In the genomic region with DNA sequence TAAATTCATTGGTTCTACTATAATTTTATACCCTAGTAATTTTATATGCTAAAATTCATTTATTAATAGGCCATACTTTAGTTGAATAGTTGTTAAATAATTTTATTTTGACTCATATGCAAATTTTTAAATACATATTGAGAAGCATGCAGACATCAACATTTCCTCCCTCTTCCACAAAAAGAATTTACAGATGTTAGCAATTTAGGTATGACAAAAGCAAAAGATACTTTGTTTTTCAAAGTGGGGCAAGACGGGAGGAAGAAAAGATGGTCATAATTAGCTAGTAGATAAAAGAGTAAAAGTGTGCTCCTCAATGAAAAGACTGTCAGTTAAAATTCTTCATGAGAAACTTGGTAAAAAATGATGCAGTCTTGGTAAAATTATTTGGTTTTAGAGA, we compare ENCODE assay signal across 17 cellular contexts.
A peak's percentile ranks its signal among the peaks of the same experiment; 100 is the strongest.
DNase-seq lines count a peak whose midpoint lies in the region; ATAC-seq, FAIRE-seq and TF ChIP-seq lines count a peak whose summit lies in the region.
"Had no signal": no experiment of that assay in that cellular context is flagged by ENCODE, and none has a peak within 500 bp of the region (broad histone marks: within the 10 kb centered on the region; RNA-seq: fewer than 3 reads in every experiment).

No MANE protein-coding gene starts in this region.

- H3K27ac Mint-ChIP-seq in activated CD8-positive, alpha-beta memory T cell treated with anti-CD3 and anti-CD28 coated beads, Interleukin-2, amount 10 ng/mL, durations not matched to agents 7 days and 5 days: no peak overlapping the region
- H3K27ac Mint-ChIP-seq: CD14-positive monocyte; CD4-positive, alpha-beta memory T cell had no signal

- CTCF ChIA-PET in activated CD8-positive, alpha-beta memory T cell treated with anti-CD3 and anti-CD28 coated beads, Interleukin-2, amount 10 ng/mL, durations not matched to agents 7 days and 5 days (lab: Charles Lee): no interaction called here

- no peaks in the 10 kb centered on the region for H3K36me3 ChIP-seq in right atrium auricular region
- H3K36me3 ChIP-seq: BLaER1 had no signal

- H3K27me3 Mint-ChIP-seq in activated CD8-positive, alpha-beta memory T cell treated with anti-CD3 and anti-CD28 coated beads, Interleukin-2, amount 10 ng/mL, durations not matched to agents 7 days and 5 days: no peaks in the 10 kb centered on the region
- H3K27me3 Mint-ChIP-seq: CD4-positive, alpha-beta memory T cell had no signal

- no peak for ATAC-seq in activated CD8-positive, alpha-beta memory T cell treated with anti-CD3 and anti-CD28 coated beads, Interleukin-2, amount 10 ng/mL, durations not matched to agents 7 days and 5 days

- peaks cover 4% of the 10 kb centered on the region for H3K36me3 Mint-ChIP-seq in activated CD8-positive, alpha-beta memory T cell treated with anti-CD3 and anti-CD28 coated beads, Interleukin-2, amount 10 ng/mL, durations not matched to agents 7 days and 5 days

- peak; percentile 79 for FAIRE-seq in endometrium (lab: Jason Lieb, UNC)
- FAIRE-seq: GM19239, H1 had no signal

- peaks cover 7% of the 10 kb centered on the region for H3K4me1 Mint-ChIP-seq in activated CD8-positive, alpha-beta memory T cell treated with anti-CD3 and anti-CD28 coated beads, Interleukin-2, amount 10 ng/mL, durations not matched to agents 7 days and 5 days

- H3K9me3 Mint-ChIP-seq in activated CD8-positive, alpha-beta memory T cell treated with anti-CD3 and anti-CD28 coated beads, Interleukin-2, amount 10 ng/mL, durations not matched to agents 7 days and 5 days (ENCODE audit: low read depth): no peaks in the 10 kb centered on the region
- H3K9me3 Mint-ChIP-seq: CD14-positive monocyte; CD4-positive, alpha-beta memory T cell; H9 had no signal

- no peak overlapping the region for H3K27ac ChIP-seq in right atrium auricular region
- H3K27ac ChIP-seq: BLaER1 had no signal

- H3K4me3 Mint-ChIP-seq in activated CD8-positive, alpha-beta memory T cell treated with anti-CD3 and anti-CD28 coated beads, Interleukin-2, amount 10 ng/mL, durations not matched to agents 7 days and 5 days: no peak overlapping the region
- H3K4me3 Mint-ChIP-seq: CD14-positive monocyte; CD4-positive, alpha-beta memory T cell; H9 had no signal

- peaks cover 0 to 9% of the 10 kb centered on the region in 2 donors for H3K4me1 ChIP-seq in right atrium auricular region

- TF ChIP-seq CTCF in AG10803 (conservative IDR thresholded peaks at IDR 0.05; ENCODE audit: low read length): no peak
- no peak for TF ChIP-seq CTCF in right atrium auricular region (IDR thresholded peaks at IDR 0.05)

- peak; percentile 61 for DNase-seq in AG10803 (ENCODE audit: low read depth)
- peak; percentile 17 for DNase-seq in fibroblast of peridontal ligament (ENCODE audit: extremely low read depth)
- DNase-seq in activated CD8-positive, alpha-beta memory T cell treated with anti-CD3 and anti-CD28 coated beads, Interleukin-2, amount 10 ng/mL, durations not matched to agents 7 days and 5 days: no peak
- no peak for DNase-seq in HPDE6-E6E7 (ENCODE audit: extremely low spot score)
- DNase-seq in right atrium auricular region (ENCODE audit: low spot score): no peak
- DNase-seq: ACHN; CD4-positive, alpha-beta memory T cell; DMS153; DMS79; GF-D8; H9; KG1 had no signal

- H3K27me3 ChIP-seq in right atrium auricular region: no peaks in the 10 kb centered on the region
- H3K27me3 ChIP-seq: BLaER1 had no signal

- H3K4me3 ChIP-seq in AG10803 (ENCODE audit: low read length) (no peak overlapping the region), right atrium auricular region (no peak overlapping the region)
- H3K4me3 ChIP-seq: BLaER1 had no signal

- no peaks in the 10 kb centered on the region for H3K9me3 ChIP-seq in right atrium auricular region
- H3K9me3 ChIP-seq: BLaER1 had no signal

Comparison
In these comparisons a context has a peak if more than half of its experiments do, and no peak if none do; other contexts are left out.
1. DNase-seq: peak in AG10803 (single experiment) and fibroblast of peridontal ligament (single experiment); none in activated CD8-positive, alpha-beta memory T cell treated with anti-CD3 and anti-CD28 coated beads, Interleukin-2, amount 10 ng/mL, durations not matched to agents 7 days and 5 days (single experiment), HPDE6-E6E7 (single experiment) and right atrium auricular region (single experiment).